ENCODE assay signal across 20 cellular contexts in the genomic region with DNA sequence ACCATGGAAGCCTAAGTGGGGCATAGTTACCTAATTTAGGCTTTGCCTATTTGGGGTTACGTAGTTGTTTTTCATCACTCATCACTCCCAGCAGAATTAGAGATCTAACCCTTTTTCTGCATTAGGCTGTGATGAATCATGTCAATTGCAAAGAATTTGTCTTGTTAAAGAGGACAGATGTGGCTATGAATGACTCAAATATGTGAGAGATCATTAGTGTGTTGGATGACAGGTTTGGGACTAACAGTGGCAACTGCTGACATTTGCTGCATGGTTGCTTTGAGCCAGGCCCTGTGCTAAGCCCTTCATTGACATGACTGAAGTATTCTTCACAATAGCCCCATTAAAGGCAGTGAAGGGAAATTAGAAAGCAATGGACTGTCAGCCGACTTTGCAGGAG.
"Had no signal": no experiment of that assay in that cellular context is flagged by ENCODE, and none has a peak within 500 bp of the region (broad histone marks: within the 10 kb centered on the region; RNA-seq: fewer than 3 reads in every experiment).

No MANE protein-coding gene starts in this region.

- H3K9me3 Mint-ChIP-seq: natural killer cell treated with Interleukin-12 subunit alpha and Interleukin-12 subunit beta and Interleukin-15 and Interleukin-18, amount 100 ng/mL, for 72 hours; stimulated activated effector memory CD8-positive, alpha-beta T cell treated with anti-CD3 and anti-CD28 coated beads, Interleukin-12 subunit alpha, Interleukin-12 subunit beta, amount 100 ng/mL, for 72 hours had no signal

- H3K4me3 ChIP-seq: hepatocyte, tibial nerve had no signal

- DNase-seq: activated CD4-positive, alpha-beta memory T cell treated with anti-CD3 and anti-CD28 coated beads for 36 hours; activated CD4-positive, alpha-beta T cell treated with anti-CD3 and anti-CD28 coated beads for 48 hours; activated naive CD4-positive, alpha-beta T cell treated with Interleukin-2 at 50 U/mL for 16 hours; activated naive CD8-positive, alpha-beta T cell treated with anti-CD3 and anti-CD28 coated beads for 36 hours; activated T-cell treated with anti-CD3 and anti-CD28 coated beads, Interleukin-2, amount 50 U/mL, for 48 hours; cerebellar nuclear complex; glutamatergic neuron; left ventricle myocardium superior; midbrain; right cardiac atrium; small intestine; stimulated activated CD4-positive, alpha-beta T cell treated with anti-CD3 and anti-CD28 coated beads, Interleukin-2, amount 100 ng/mL, for 24 hours; stimulated activated naive CD8-positive, alpha-beta T cell treated with anti-CD3 and anti-CD28 coated beads, Interleukin-15, amount 100 ng/mL, for 72 hours; T-helper 17 cell had no signal

- H3K27ac ChIP-seq: hepatocyte, neutrophil, parathyroid adenoma, tibial nerve had no signal

- H3K36me3 Mint-ChIP-seq: activated CD4-positive, alpha-beta memory T cell treated with anti-CD3 and anti-CD28 coated beads for 36 hours; activated naive CD8-positive, alpha-beta T cell treated with anti-CD3 and anti-CD28 coated beads for 36 hours; stimulated activated effector memory CD8-positive, alpha-beta T cell treated with anti-CD3 and anti-CD28 coated beads, Interleukin-12 subunit alpha, Interleukin-12 subunit beta, amount 100 ng/mL, for 72 hours had no signal

- H3K27me3 Mint-ChIP-seq: activated CD4-positive, alpha-beta memory T cell treated with anti-CD3 and anti-CD28 coated beads for 36 hours; activated naive CD8-positive, alpha-beta T cell treated with anti-CD3 and anti-CD28 coated beads for 36 hours; T-helper 17 cell had no signal

- H3K4me1 Mint-ChIP-seq: activated naive CD8-positive, alpha-beta T cell treated with anti-CD3 and anti-CD28 coated beads for 36 hours; stimulated activated effector memory CD8-positive, alpha-beta T cell treated with anti-CD3 and anti-CD28 coated beads, Interleukin-12 subunit alpha, Interleukin-12 subunit beta, amount 100 ng/mL, for 72 hours; stimulated activated naive CD8-positive, alpha-beta T cell treated with anti-CD3 and anti-CD28 coated beads, Interleukin-15, amount 100 ng/mL, for 72 hours; T-helper 17 cell had no signal

- H3K27me3 ChIP-seq: hepatocyte, neutrophil, tibial nerve had no signal

- H3K27ac Mint-ChIP-seq: activated CD4-positive, alpha-beta memory T cell treated with anti-CD3 and anti-CD28 coated beads for 36 hours; activated naive CD8-positive, alpha-beta T cell treated with anti-CD3 and anti-CD28 coated beads for 36 hours; natural killer cell treated with Interleukin-12 subunit alpha and Interleukin-12 subunit beta and Interleukin-15 and Interleukin-18, amount 100 ng/mL, for 72 hours; stimulated activated effector memory CD8-positive, alpha-beta T cell treated with anti-CD3 and anti-CD28 coated beads, Interleukin-12 subunit alpha, Interleukin-12 subunit beta, amount 100 ng/mL, for 72 hours; stimulated activated naive CD8-positive, alpha-beta T cell treated with anti-CD3 and anti-CD28 coated beads, Interleukin-15, amount 100 ng/mL, for 72 hours; T-helper 17 cell had no signal

- ATAC-seq: left ventricle myocardium superior; natural killer cell treated with Interleukin-12 subunit alpha and Interleukin-12 subunit beta and Interleukin-15 and Interleukin-18, amount 100 ng/mL, for 72 hours; right cardiac atrium; stimulated activated effector memory CD8-positive, alpha-beta T cell treated with anti-CD3 and anti-CD28 coated beads, Interleukin-12 subunit alpha, Interleukin-12 subunit beta, amount 100 ng/mL, for 72 hours; stimulated activated naive CD8-positive, alpha-beta T cell treated with anti-CD3 and anti-CD28 coated beads, Interleukin-15, amount 100 ng/mL, for 72 hours; T-helper 17 cell had no signal

- H3K4me3 Mint-ChIP-seq: activated CD4-positive, alpha-beta memory T cell treated with anti-CD3 and anti-CD28 coated beads for 36 hours; activated naive CD8-positive, alpha-beta T cell treated with anti-CD3 and anti-CD28 coated beads for 36 hours; natural killer cell treated with Interleukin-12 subunit alpha and Interleukin-12 subunit beta and Interleukin-15 and Interleukin-18, amount 100 ng/mL, for 72 hours; stimulated activated effector memory CD8-positive, alpha-beta T cell treated with anti-CD3 and anti-CD28 coated beads, Interleukin-12 subunit alpha, Interleukin-12 subunit beta, amount 100 ng/mL, for 72 hours; stimulated activated naive CD8-positive, alpha-beta T cell treated with anti-CD3 and anti-CD28 coated beads, Interleukin-15, amount 100 ng/mL, for 72 hours; T-helper 17 cell had no signal
